Comparison of ENCODE assay signal across 25 cellular contexts in the genomic region with DNA sequence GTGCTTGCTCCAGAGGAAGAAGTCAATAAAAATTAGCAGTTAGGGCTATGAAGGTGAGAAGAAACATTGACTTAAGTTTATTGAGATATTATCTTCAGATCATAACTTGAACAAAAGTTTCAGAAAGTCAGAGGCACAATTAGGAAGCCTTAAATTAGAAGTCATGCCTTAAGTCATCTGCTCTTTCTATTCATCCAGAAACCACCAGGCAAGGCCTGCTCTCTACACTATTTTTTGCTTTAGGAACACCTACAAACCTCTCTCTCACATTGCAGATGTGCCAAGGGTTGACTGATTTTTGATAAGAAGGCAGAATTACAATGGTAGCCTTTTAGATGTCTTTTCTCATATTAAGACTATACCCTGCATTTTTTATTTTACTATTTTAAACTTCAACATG.
"Had no signal": no experiment of that assay in that cellular context is flagged by ENCODE, and none has a peak within 500 bp of the region (broad histone marks: within the 10 kb centered on the region; RNA-seq: fewer than 3 reads in every experiment).

No MANE protein-coding gene starts in this region.

- H3K27me3 Mint-ChIP-seq: dendritic cell treated with granulocyte-macrophage colony-stimulating factor and Interleukin-4, amounts not matched to agents 40 ng/mL and 50 ng/mL, for 4 days; memory B cell; stimulated activated memory B cell treated with anti-CD40 and anti-IgM and Interleukin-4, amounts not matched to agents 10 μg/mL and 1 μg/mL and 100 μg/mL, for 72 hours; type B pancreatic cell had no signal

- H3K36me3 Mint-ChIP-seq: memory B cell; natural killer cell; stimulated activated memory B cell treated with anti-CD40 and anti-IgM and Interleukin-4, amounts not matched to agents 10 μg/mL and 1 μg/mL and 100 μg/mL, for 72 hours; type B pancreatic cell had no signal

- ATAC-seq: esophagus mucosa; gastrocnemius medialis; heart left ventricle; left lobe of liver; natural killer cell; psoas muscle; right cardiac atrium; stimulated activated memory B cell treated with anti-CD40 and anti-IgM and Interleukin-4, amounts not matched to agents 10 μg/mL and 1 μg/mL and 100 μg/mL, for 72 hours; stimulated activated naive CD8-positive, alpha-beta T cell treated with anti-CD3 and anti-CD28 coated beads, Interleukin-15, Interleukin-2, amounts not matched to agents 100 U/mL and 50 U/mL, for 24 hours had no signal

- H3K9me3 Mint-ChIP-seq: endodermal cell, memory B cell, natural killer cell had no signal

- DNase-seq: effector CD8-positive, alpha-beta T cell; endodermal cell; foreskin fibroblast; gastrocnemius medialis; heart left ventricle; kidney; natural killer cell; occipital lobe; ovary; posterior cingulate gyrus; psoas muscle; right cardiac atrium; sigmoid colon; stimulated activated CD4-positive, alpha-beta T cell treated with anti-CD3 and anti-CD28 coated beads, Interleukin-2, amount 100 ng/mL, for 24 hours; stimulated activated CD4-positive, alpha-beta T cell treated with anti-CD3 and anti-CD28 coated beads, Interleukin-4, amount 100 ng/mL, for 4 hours; stimulated activated naive CD8-positive, alpha-beta T cell treated with anti-CD3 and anti-CD28 coated beads, Interleukin-15, Interleukin-2, amounts not matched to agents 100 U/mL and 50 U/mL, for 24 hours; substantia nigra; testis; tibial artery had no signal

- H3K4me1 Mint-ChIP-seq: endodermal cell; memory B cell; stimulated activated memory B cell treated with anti-CD40 and anti-IgM and Interleukin-4, amounts not matched to agents 10 μg/mL and 1 μg/mL and 100 μg/mL, for 72 hours had no signal

- H3K27ac Mint-ChIP-seq: dendritic cell treated with granulocyte-macrophage colony-stimulating factor and Interleukin-4, amounts not matched to agents 40 ng/mL and 50 ng/mL, for 4 days; endodermal cell; memory B cell; natural killer cell; stimulated activated memory B cell treated with anti-CD40 and anti-IgM and Interleukin-4, amounts not matched to agents 10 μg/mL and 1 μg/mL and 100 μg/mL, for 72 hours; type B pancreatic cell had no signal

- H3K4me3 Mint-ChIP-seq: dendritic cell treated with granulocyte-macrophage colony-stimulating factor and Interleukin-4, amounts not matched to agents 40 ng/mL and 50 ng/mL, for 4 days; endodermal cell; memory B cell; natural killer cell; stimulated activated memory B cell treated with anti-CD40 and anti-IgM and Interleukin-4, amounts not matched to agents 10 μg/mL and 1 μg/mL and 100 μg/mL, for 72 hours; type B pancreatic cell had no signal
